ENCODE assay signal across 17 cellular contexts in genomic region chr5:160511280-160511929, GRCh38.
DNase-seq lines count a peak whose midpoint lies in the region; ATAC-seq and TF ChIP-seq lines count a peak whose summit lies in the region.
"Had no signal": no experiment of that assay in that cellular context is flagged by ENCODE, and none has a peak within 500 bp of the region (broad histone marks: within the 10 kb centered on the region; RNA-seq: fewer than 3 reads in every experiment).

No MANE protein-coding gene starts in this region.

- intact Hi-C loops in dorsolateral prefrontal cortex (cut with DNase I): no loop called here

- TF ChIP-seq CTCF in dorsolateral prefrontal cortex (IDR thresholded peaks at IDR 0.05 in 54 of 56, conservative IDR thresholded peaks at IDR 0.05 in 2 of 56; ENCODE audit: low read depth in 1 of 56, partially characterized antibody in 56 of 56) (no peak), nephron (IDR thresholded peaks at IDR 0.05; ENCODE audit: unreplicated experiment in 3 of 3) (no peak)

- peak overlapping the region in 32 of 59 donors; percentile 2 to 71 (median 50) for H3K27ac ChIP-seq in dorsolateral prefrontal cortex
- H3K27ac ChIP-seq: 22Rv1 had no signal

- no peak overlapping the region for H3K4me3 Mint-ChIP-seq in nephron
- H3K4me3 Mint-ChIP-seq: IgD-negative memory B cell; T-helper 1 cell treated with Interleukin-12 subunit alpha and Interleukin-12 subunit beta and Interleukin-4 antibody, amounts not matched to agents 30 μg/mL and 1 μg/mL, for 36 hours had no signal

- peak; percentile 53 for DNase-seq in NCI-H146 (lab: John Stamatoyannopoulos, UW)
- DNase-seq in NCI-H146 treated with DMSO at 0.1 percent for 48 hours (lab: John Stamatoyannopoulos, UW; ENCODE audit: unreplicated experiment): no peak
- DNase-seq in NCI-H1694 treated with DMSO at 0.1 percent for 48 hours (lab: John Stamatoyannopoulos, UW): peak; percentile 71
- DNase-seq in dorsolateral prefrontal cortex: peak in 2 of 10 donors; percentile 22 to 35
- DNase-seq in HK-2 (ENCODE audit: unreplicated experiment): no peak
- DNase-seq: C1 segment of cervical spinal cord, DMS53, NCI-H1436, NCI-H510A treated with DMSO at 0.1 percent for 48 hours had no signal

- H3K27ac Mint-ChIP-seq in nephron: peak overlapping the region in 2 of 3 experiments; percentile 15 to 52
- H3K27ac Mint-ChIP-seq: IgD-negative memory B cell; T-helper 1 cell treated with Interleukin-12 subunit alpha and Interleukin-12 subunit beta and Interleukin-4 antibody, amounts not matched to agents 30 μg/mL and 1 μg/mL, for 36 hours had no signal

- no peaks in the 10 kb centered on the region for H3K36me3 Mint-ChIP-seq in nephron (ENCODE audit: low read depth)

- peak overlapping the region in 2 of 59 donors; percentile 6 to 11 for H3K4me3 ChIP-seq in dorsolateral prefrontal cortex
- H3K4me3 ChIP-seq: HAP-1 had no signal

- H3K27me3 ChIP-seq in dorsolateral prefrontal cortex: no peaks in the 10 kb centered on the region

- no peak for ATAC-seq in HG02885 (IDR thresholded peaks at IDR 0.05; ENCODE audit: poor library complexity, unreplicated experiment)
- no peak for ATAC-seq in GM21786 (IDR thresholded peaks at IDR 0.05; ENCODE audit: unreplicated experiment)
- ATAC-seq: SK-N-SH treated with all-trans-retinoic acid at 6 μM for 48 hours had no signal

- no peaks in the 10 kb centered on the region for H3K9me3 Mint-ChIP-seq in nephron
- H3K9me3 Mint-ChIP-seq: IgD-negative memory B cell; T-helper 1 cell treated with Interleukin-12 subunit alpha and Interleukin-12 subunit beta and Interleukin-4 antibody, amounts not matched to agents 30 μg/mL and 1 μg/mL, for 36 hours had no signal

- peaks cover 18% of the 10 kb centered on the region for H3K4me1 Mint-ChIP-seq in nephron

- H3K27me3 Mint-ChIP-seq in nephron (ENCODE audit: low read depth): peaks cover 23% of the 10 kb centered on the region
- H3K27me3 Mint-ChIP-seq: IgD-negative memory B cell had no signal

Comparison
In these comparisons a context has a peak if more than half of its experiments do, and no peak if none do; other contexts are left out.
1. DNase-seq: peak in NCI-H146 (single experiment) and NCI-H1694 treated with DMSO at 0.1 percent for 48 hours (single experiment); none in NCI-H146 treated with DMSO at 0.1 percent for 48 hours (single experiment) and HK-2 (single experiment).